21 cellular contexts compared by ENCODE assay signal in genomic region chr9:130124471-130124870, GRCh38.
"Had no signal": no experiment of that assay in that cellular context is flagged by ENCODE, and none has a peak within 500 bp of the region (broad histone marks: within the 10 kb centered on the region; RNA-seq: fewer than 3 reads in every experiment).

No MANE protein-coding gene starts in this region.

- H3K9me3 ChIP-seq: esophagus squamous epithelium, right atrium auricular region, tibial nerve had no signal

- H3K4me3 Mint-ChIP-seq: activated CD8-positive, alpha-beta T cell treated with anti-CD3 and anti-CD28 coated beads for 36 hours; activated naive CD4-positive, alpha-beta T cell treated with anti-CD3 and anti-CD28 coated beads, Interleukin-2, amount 50 U/mL, for 24 hours; activated naive CD8-positive, alpha-beta T cell treated with anti-CD3 and anti-CD28 coated beads, Interleukin-2, amount 50 U/mL, for 24 hours; activated T-cell treated with anti-CD3 and anti-CD28 coated beads, Interleukin-2, amount 50 U/mL, for 4 hours; dendritic cell treated with granulocyte-macrophage colony-stimulating factor and Interleukin-4, amounts not matched to agents 40 ng/mL and 50 ng/mL, for 4 days; neural crest cell; T-helper 1 cell treated with Interleukin-12 subunit alpha and Interleukin-12 subunit beta and Interleukin-4 antibody, amounts not matched to agents 30 μg/mL and 1 μg/mL, for 36 hours had no signal

- H3K4me3 ChIP-seq: esophagus squamous epithelium, right atrium auricular region, tibial nerve had no signal

- H3K9me3 Mint-ChIP-seq: activated naive CD4-positive, alpha-beta T cell treated with anti-CD3 and anti-CD28 coated beads, Interleukin-2, amount 50 U/mL, for 24 hours; activated naive CD8-positive, alpha-beta T cell treated with anti-CD3 and anti-CD28 coated beads, Interleukin-2, amount 50 U/mL, for 24 hours; activated T-cell treated with anti-CD3 and anti-CD28 coated beads, Interleukin-2, amount 50 U/mL, for 4 hours; activated T-helper 2 cell treated with anti-CD3 and anti-CD28 coated beads, Interferon-gamma antibody, Interleukin-2, Interleukin-4, amounts not matched to agents 10 μg/mL and 5 μg/mL and 100 μg/mL, durations not matched to agents 14 hours and 24 hours and 36 hours; dendritic cell treated with granulocyte-macrophage colony-stimulating factor and Interleukin-4, amounts not matched to agents 40 ng/mL and 50 ng/mL, for 4 days; naive B cell; neural crest cell; T-helper 1 cell treated with Interleukin-12 subunit alpha and Interleukin-12 subunit beta and Interleukin-4 antibody, amounts not matched to agents 30 μg/mL and 1 μg/mL, for 36 hours had no signal

- H3K27ac ChIP-seq: epithelial cell of prostate, esophagus squamous epithelium, right atrium auricular region, tibial nerve had no signal

- H3K27ac Mint-ChIP-seq: activated CD8-positive, alpha-beta T cell treated with anti-CD3 and anti-CD28 coated beads for 36 hours; activated naive CD4-positive, alpha-beta T cell treated with anti-CD3 and anti-CD28 coated beads, Interleukin-2, amount 50 U/mL, for 24 hours; activated naive CD8-positive, alpha-beta T cell treated with anti-CD3 and anti-CD28 coated beads, Interleukin-2, amount 50 U/mL, for 24 hours; activated T-helper 2 cell treated with anti-CD3 and anti-CD28 coated beads, Interferon-gamma antibody, Interleukin-2, Interleukin-4, amounts not matched to agents 10 μg/mL and 5 μg/mL and 100 μg/mL, durations not matched to agents 14 hours and 24 hours and 36 hours; dendritic cell treated with granulocyte-macrophage colony-stimulating factor and Interleukin-4, amounts not matched to agents 40 ng/mL and 50 ng/mL, for 4 days; naive B cell; T-helper 1 cell treated with Interleukin-12 subunit alpha and Interleukin-12 subunit beta and Interleukin-4 antibody, amounts not matched to agents 30 μg/mL and 1 μg/mL, for 36 hours had no signal

- H3K27me3 ChIP-seq: esophagus squamous epithelium, right atrium auricular region, tibial nerve had no signal

- DNase-seq: activated CD4-positive, alpha-beta T cell treated with anti-CD3 and anti-CD28 coated beads, Interleukin-2, amount 50 U/mL, for 1 hour; activated CD8-positive, alpha-beta T cell treated with anti-CD3 and anti-CD28 coated beads for 36 hours; activated naive CD8-positive, alpha-beta T cell treated with anti-CD3 and anti-CD28 coated beads, Interleukin-2, amount 50 U/mL, for 24 hours; activated T-cell treated with anti-CD3 and anti-CD28 coated beads, Interleukin-2, amount 50 U/mL, for 4 hours; amygdala; caudate nucleus; esophagus squamous epithelium; foreskin melanocyte; left ventricle myocardium superior; mammary epithelial cell; naive B cell; occipital lobe; stimulated activated naive CD4-positive, alpha-beta T cell had no signal

- H3K27me3 Mint-ChIP-seq: activated CD8-positive, alpha-beta T cell treated with anti-CD3 and anti-CD28 coated beads for 36 hours; activated naive CD4-positive, alpha-beta T cell treated with anti-CD3 and anti-CD28 coated beads, Interleukin-2, amount 50 U/mL, for 24 hours; activated naive CD8-positive, alpha-beta T cell treated with anti-CD3 and anti-CD28 coated beads, Interleukin-2, amount 50 U/mL, for 24 hours; dendritic cell treated with granulocyte-macrophage colony-stimulating factor and Interleukin-4, amounts not matched to agents 40 ng/mL and 50 ng/mL, for 4 days; naive B cell had no signal

- ATAC-seq: activated CD8-positive, alpha-beta T cell treated with anti-CD3 and anti-CD28 coated beads for 36 hours; activated naive CD8-positive, alpha-beta T cell treated with anti-CD3 and anti-CD28 coated beads, Interleukin-2, amount 50 U/mL, for 24 hours; activated T-cell treated with anti-CD3 and anti-CD28 coated beads, Interleukin-2, amount 50 U/mL, for 4 hours; left ventricle myocardium superior had no signal
